ENCODE assay signal across 19 cellular contexts in genomic region chr17:31294231-31294630, GRCh38. TPM values are rescaled to one million over a fixed set of nuclear protein-coding genes. Genes with fewer than 3 reads are reported as not detected.
DNase-seq lines count a peak whose midpoint lies in the region; ATAC-seq and FAIRE-seq lines count a peak whose summit lies in the region.
"Had no signal": no experiment of that assay in that cellular context is flagged by ENCODE, and none has a peak within 500 bp of the region (broad histone marks: within the 10 kb centered on the region; RNA-seq: fewer than 3 reads in every experiment).

No MANE protein-coding gene starts in this region.

- FAIRE-seq in frontal cortex (lab: Jason Lieb, UNC): peak; percentile 84
- FAIRE-seq: GM12892 had no signal

- H3K36me3 Mint-ChIP-seq in CD4-positive, alpha-beta memory T cell: no peaks in the 10 kb centered on the region

- no peak overlapping the region for H3K4me3 ChIP-seq in CD4-positive, alpha-beta memory T cell (ENCODE audit: low read length in 2 of 2)

- DNase-seq in frontal cortex (ENCODE audit: low spot score in 2 of 2): peak in 1 of 2 donors; percentile 10
- DNase-seq in midbrain (lab: John Stamatoyannopoulos, UW): peak; percentile 54
- no peak for DNase-seq in stimulated activated CD4-positive, alpha-beta T cell treated with anti-CD3 and anti-CD28 coated beads, Interleukin-15, amount 100 ng/mL, for 24 hours
- DNase-seq in CD4-positive, alpha-beta memory T cell: no peak
- DNase-seq: ACHN; CD4-positive, alpha-beta T cell; DMS153; DMS79 treated with DMSO at 0.1 percent for 48 hours; EL; GDM1; GOT3; H9 had no signal

- no peaks in the 10 kb centered on the region for H3K36me3 ChIP-seq in CD4-positive, alpha-beta memory T cell (ENCODE audit: insufficient read depth, low read length)

- intact Hi-C loops in CD4-positive, alpha-beta memory T cell (cut with micrococcal nuclease): no loop called here

- H3K27me3 Mint-ChIP-seq in CD4-positive, alpha-beta memory T cell: no peaks in the 10 kb centered on the region
- H3K27me3 Mint-ChIP-seq: B cell; CD4-positive, alpha-beta T cell had no signal

- H3K4me1 ChIP-seq in CD4-positive, alpha-beta memory T cell (ENCODE audit: insufficient read depth, low read length): no peaks in the 10 kb centered on the region

- H3K9me3 ChIP-seq in CD4-positive, alpha-beta memory T cell (ENCODE audit: control insufficient read depth in 1 of 2, low read length in 2 of 2): no peaks in the 10 kb centered on the region

- peaks cover 0 to 5% (median 3%) of the 10 kb centered on the region in 4 donors for H3K4me1 Mint-ChIP-seq in CD4-positive, alpha-beta memory T cell
- H3K4me1 Mint-ChIP-seq: B cell had no signal

- H3K27ac ChIP-seq in angular gyrus (ENCODE audit: low read depth, low read length): peak overlapping the region; percentile 95
- peak overlapping the region; percentile 90 for H3K27ac ChIP-seq in temporal lobe (ENCODE audit: low read depth, low read length)
- H3K27ac ChIP-seq in CD4-positive, alpha-beta memory T cell (ENCODE audit: low read depth, low read length): no peak overlapping the region

- POLR2A ChIA-PET in CD4-positive, alpha-beta memory T cell (lab: Charles Lee; ENCODE audit: partially characterized antibody): interaction anchor here (1.2 kb wide), 1 partner anchor 10 kb away, joined by 3 read pairs; no protein-coding TSS in a partner anchor

- no peaks in the 10 kb centered on the region for H3K27me3 ChIP-seq in CD4-positive, alpha-beta memory T cell (ENCODE audit: insufficient read depth, low read length)

- CTCF ChIA-PET in CD4-positive, alpha-beta memory T cell (lab: Charles Lee; ENCODE audit: partially characterized antibody): no interaction called here

- H3K4me3 Mint-ChIP-seq in CD4-positive, alpha-beta memory T cell: no peak overlapping the region
- H3K4me3 Mint-ChIP-seq: B cell; CD4-positive, alpha-beta T cell; H9 had no signal

- no peak for ATAC-seq in GM21529 (IDR thresholded peaks at IDR 0.05; ENCODE audit: unreplicated experiment)

- H3K27ac Mint-ChIP-seq in CD4-positive, alpha-beta memory T cell: no peak overlapping the region
- H3K27ac Mint-ChIP-seq: B cell; CD4-positive, alpha-beta T cell had no signal

- H3K9me3 Mint-ChIP-seq in CD4-positive, alpha-beta memory T cell: no peaks in the 10 kb centered on the region
- H3K9me3 Mint-ChIP-seq: CD4-positive, alpha-beta T cell; H9 had no signal

RNA-seq across cellular contexts. Expression of gene OMG, which starts 2.8 kb away (rescaled TPM):
- total RNA-seq in frontal cortex (6.1 TPM), temporal lobe (4.7 TPM)
- total RNA-seq in CD4-positive, alpha-beta memory T cell: under 1 TPM; 0.69 to 0.84 TPM
- polyA plus RNA-seq in CD4-positive, alpha-beta memory T cell: under 1 TPM in 1 of 2 donors, not detected in 1; 0.61 TPM
- total RNA-seq: A172, H9, HT-29 had no signal

RNA-seq across cellular contexts. Expression of gene EVI2B, which starts 19.6 kb away (rescaled TPM):
- total RNA-seq in frontal cortex (not detected), temporal lobe (0.49 TPM)
- 100 to 1,000 TPM; 174 to 176 TPM for total RNA-seq in CD4-positive, alpha-beta memory T cell
- polyA plus RNA-seq in CD4-positive, alpha-beta memory T cell: 100 to 1,000 TPM in 1 of 2 donors, 10 to 100 TPM in 1; 99.2 to 103 TPM
- total RNA-seq: H9, HT-29 had no signal

RNA-seq across cellular contexts. Expression of gene EVI2A, which starts 27.2 kb away (rescaled TPM):
- total RNA-seq in frontal cortex (2.4 TPM), temporal lobe (3.0 TPM)
- 100 to 1,000 TPM; 133 to 139 TPM for total RNA-seq in CD4-positive, alpha-beta memory T cell
- 10 to 100 TPM; 70.1 to 76.9 TPM for polyA plus RNA-seq in CD4-positive, alpha-beta memory T cell
- total RNA-seq: H9, HT-29 had no signal

Comparison
In these comparisons a context has a peak if more than half of its experiments do, and no peak if none do; other contexts are left out.
1. RNA of gene EVI2B, which starts 19.6 kb away (total RNA-seq): 174 to 176 TPM in CD4-positive, alpha-beta memory T cell; 0.49 TPM in temporal lobe (single experiment) and not detected in frontal cortex (single experiment); every median in the first group is over 100 times any median in the second.
2. RNA of gene EVI2A, which starts 27.2 kb away (total RNA-seq): 133 to 139 TPM in CD4-positive, alpha-beta memory T cell; 3.0 TPM in temporal lobe (single experiment) and 2.4 TPM in frontal cortex (single experiment); every median in the first group is over 10 times any median in the second.